8 cellular contexts compared by ENCODE assay signal in genomic region chr5:143398451-143399237, GRCh38. TPM values are rescaled to one million over a fixed set of nuclear protein-coding genes. Genes with fewer than 3 reads are reported as not detected.
DNase-seq lines count a peak whose midpoint lies in the region; ATAC-seq and TF ChIP-seq lines count a peak whose summit lies in the region.

No MANE protein-coding gene starts in this region.

- no peak overlapping the region for H2BK5ac ChIP-seq in mesenchymal stem cell (ENCODE audit: low read depth, low read length, poor library complexity, severe bottlenecking)

- TF ChIP-seq POLR2A in lower leg skin (IDR thresholded peaks at IDR 0.05), result no peak

- H2AK5ac ChIP-seq in mesenchymal stem cell (ENCODE audit: low read length, severe bottlenecking), result no peak overlapping the region

- peaks cover 7% of the 10 kb centered on the region for H3K79me1 ChIP-seq in mesenchymal stem cell (replicated peaks; ENCODE audit: low read length, poor library complexity, severe bottlenecking)

- H3K9me3 Mint-ChIP-seq in GM23338, result no peaks in the 10 kb centered on the region

- H4K8ac ChIP-seq in mesenchymal stem cell (ENCODE audit: low read length), result no peak overlapping the region

- peaks cover 22% of the 10 kb centered on the region for H3K4me1 ChIP-seq in ACC112 (ENCODE audit: control insufficient read depth, insufficient read depth, low read length, unreplicated experiment)
- peaks cover 72% of the 10 kb centered on the region for H3K4me1 ChIP-seq in GM23338 (ENCODE audit: insufficient read depth)
- peaks cover 4 to 28% of the 10 kb centered on the region in 2 donors for H3K4me1 ChIP-seq in ascending aorta
- H3K4me1 ChIP-seq in mesenchymal stem cell (ENCODE audit: control insufficient read depth, insufficient read depth, low read depth, low read length), result peaks cover 2% of the 10 kb centered on the region

- no peak overlapping the region for H2BK15ac ChIP-seq in mesenchymal stem cell (ENCODE audit: low read depth, poor library complexity, severe bottlenecking)

- peak overlapping the region; percentile 57 for H3K4me3 Mint-ChIP-seq in GM23338

- H3K9me3 ChIP-seq in ascending aorta, result no peaks in the 10 kb centered on the region
- no peaks in the 10 kb centered on the region for H3K9me3 ChIP-seq in mesenchymal stem cell (ENCODE audit: control insufficient read depth, low read length)

- H3K4ac ChIP-seq in mesenchymal stem cell (ENCODE audit: low read depth in 1 of 2, low read length in 2 of 2), result no peak overlapping the region

- H4K91ac ChIP-seq in mesenchymal stem cell (ENCODE audit: low read length), result no peak overlapping the region

- no peak overlapping the region for H2BK12ac ChIP-seq in mesenchymal stem cell (ENCODE audit: low read length in 2 of 2)

- H3K4me3 ChIP-seq in ACC112 (ENCODE audit: low read depth, low read length), result peak overlapping the region; percentile 89
- H3K4me3 ChIP-seq in GM23338, result no peak overlapping the region
- H3K4me3 ChIP-seq in ascending aorta, result peak overlapping the region; percentile 34 to 70
- peak overlapping the region in 1 of 2 experiments; percentile 89 for H3K4me3 ChIP-seq in mesenchymal stem cell (ENCODE audit: insufficient read depth in 1 of 2, low read depth in 1 of 2, low read length in 2 of 2)
- no peak overlapping the region for H3K4me3 ChIP-seq in lower leg skin (ENCODE audit: low read depth, poor library complexity, severe bottlenecking)

- intact Hi-C loops in ascending aorta (cut with DNase I) (no loop called here), lower leg skin (cut with DNase I; ENCODE audit: low total_unique reads) (no loop called here)

- no peak overlapping the region for H3K23ac ChIP-seq in mesenchymal stem cell (ENCODE audit: low read length in 2 of 2)

- H2BK120ac ChIP-seq in mesenchymal stem cell (ENCODE audit: low read depth, low read length), result no peak overlapping the region

- peak overlapping the region; percentile 81; the same call in 1 of the 2 replicates for H3K27ac Mint-ChIP-seq in GM23338

- H3K79me2 ChIP-seq in ACC112 (ENCODE audit: control insufficient read depth, insufficient read depth, low read length, unreplicated experiment) (peaks cover 99% of the 10 kb centered on the region), GM23338 (replicated peaks; ENCODE audit: insufficient read depth) (no peaks in the 10 kb centered on the region)

- no peak for ATAC-seq in GM23338

- peaks cover 8% of the 10 kb centered on the region; the same call in 2 of the 3 replicates for H3K36me3 Mint-ChIP-seq in GM23338 (ENCODE audit: low read depth)

- H3K27ac ChIP-seq in ACC112 (ENCODE audit: low read depth, low read length), result peak overlapping the region; percentile 88
- no peak overlapping the region for H3K27ac ChIP-seq in GM23338 (ENCODE audit: low read depth)
- no peak overlapping the region for H3K27ac ChIP-seq in ascending aorta
- no peak overlapping the region for H3K27ac ChIP-seq in mesenchymal stem cell (ENCODE audit: low read length, poor library complexity, severe bottlenecking)

- H3K4me2 ChIP-seq in GM23338, result peak overlapping the region; percentile 61
- H3K4me2 ChIP-seq in mesenchymal stem cell (ENCODE audit: low read length, poor library complexity, severe bottlenecking), result peak overlapping the region; percentile 39

- H3K9ac ChIP-seq in mesenchymal stem cell (ENCODE audit: low read length), result peak overlapping the region; percentile 95

- H2AFZ ChIP-seq in ACC112 (ENCODE audit: low read length, unreplicated experiment) (no peak overlapping the region), GM23338 (no peak overlapping the region), mesenchymal stem cell (ENCODE audit: low read depth, low read length) (no peak overlapping the region)

- no peaks in the 10 kb centered on the region for H4K20me1 ChIP-seq in GM23338 (replicated peaks; ENCODE audit: insufficient read depth)

- DNase-seq in GM23338 (ENCODE audit: low spot score) (no peak), ascending aorta (ENCODE audit: low spot score in 2 of 2) (no peak), mesenchymal stem cell (no peak), NCI-H510A treated with DMSO at 0.1 percent for 48 hours (lab: John Stamatoyannopoulos, UW) (no peak), NCI-H146 treated with DMSO at 0.1 percent for 48 hours (lab: John Stamatoyannopoulos, UW; ENCODE audit: unreplicated experiment) (no peak), NCI-H1436 (lab: John Stamatoyannopoulos, UW) (no peak), lower leg skin (ENCODE audit: low spot score in 2 of 2) (no peak)

- H3K14ac ChIP-seq in mesenchymal stem cell (ENCODE audit: low read length in 2 of 2), result no peak overlapping the region

- peaks cover 24% of the 10 kb centered on the region for H3K27me3 Mint-ChIP-seq in GM23338 (ENCODE audit: insufficient read depth, low read depth, poor library complexity)

- 81% methylated on average over 6 of the region's 8 CpGs for WGBS in mesenchymal stem cell
- WGBS in lower leg skin, 2 donors, result 24 to 31% methylated on average over 8 of the region's 8 CpGs

- H3K4me1 Mint-ChIP-seq in GM23338, result peaks cover 66% of the 10 kb centered on the region

- no peaks in the 10 kb centered on the region for H3F3A ChIP-seq in GM23338 (replicated peaks; ENCODE audit: low read depth)

- no peak overlapping the region for H3K18ac ChIP-seq in mesenchymal stem cell (ENCODE audit: low read depth in 1 of 2, low read length in 2 of 2)

- no peaks in the 10 kb centered on the region for H3K27me3 ChIP-seq in ACC112 (ENCODE audit: insufficient read depth, low read length)
- peaks cover 48% of the 10 kb centered on the region for H3K27me3 ChIP-seq in GM23338 (ENCODE audit: insufficient read depth)
- H3K27me3 ChIP-seq in ascending aorta, result no peaks in the 10 kb centered on the region
- H3K27me3 ChIP-seq in mesenchymal stem cell (ENCODE audit: control insufficient read depth in 1 of 2, insufficient read depth in 1 of 2, low read length in 2 of 2), result no peaks in the 10 kb centered on the region

- H3K36me3 ChIP-seq in ACC112 (ENCODE audit: insufficient read depth, low read length) (no peaks in the 10 kb centered on the region), GM23338 (ENCODE audit: insufficient read depth) (no peaks in the 10 kb centered on the region), ascending aorta (no peaks in the 10 kb centered on the region), mesenchymal stem cell (ENCODE audit: control insufficient read depth in 1 of 2, insufficient read depth in 2 of 2, low read depth in 1 of 2, low read length in 2 of 2) (peaks cover 0 to 18% of the 10 kb centered on the region in 2 experiments)

- no peaks in the 10 kb centered on the region for H3K9me2 ChIP-seq in GM23338 (ENCODE audit: insufficient read depth)

- no peak for TF ChIP-seq CTCF in GM23338 (conservative IDR thresholded peaks at IDR 0.05; ENCODE audit: low read depth in 2 of 2)
- TF ChIP-seq CTCF in ascending aorta (IDR thresholded peaks at IDR 0.05), result no peak
- TF ChIP-seq CTCF in lower leg skin (IDR thresholded peaks at IDR 0.05), result no peak

TF ChIP-seq in GM23338, 12 proteins besides CTCF, POLR2A, EP300 and RAD21 (continues in another document):
- TF ChIP-seq ZNF114 (CRISPR knock-in tag; IDR thresholded peaks at IDR 0.05) (no peak), REST (IDR thresholded peaks at IDR 0.05; ENCODE audit: unreplicated experiment) (no peak), ZNF331 (CRISPR knock-in tag; IDR thresholded peaks at IDR 0.05; ENCODE audit: low read depth) (no peak), EZH2phosphoT487 (IDR thresholded peaks at IDR 0.05; ENCODE audit: unreplicated experiment) (no peak), NANOG (IDR thresholded peaks at IDR 0.05; ENCODE audit: borderline replicate concordance) (no peak), STAT1 (IDR thresholded peaks at IDR 0.05; ENCODE audit: unreplicated experiment) (no peak), EZH2 (IDR thresholded peaks at IDR 0.05; ENCODE audit: low read depth, unreplicated experiment) (no peak)
- TF ChIP-seq, protein P1, sequence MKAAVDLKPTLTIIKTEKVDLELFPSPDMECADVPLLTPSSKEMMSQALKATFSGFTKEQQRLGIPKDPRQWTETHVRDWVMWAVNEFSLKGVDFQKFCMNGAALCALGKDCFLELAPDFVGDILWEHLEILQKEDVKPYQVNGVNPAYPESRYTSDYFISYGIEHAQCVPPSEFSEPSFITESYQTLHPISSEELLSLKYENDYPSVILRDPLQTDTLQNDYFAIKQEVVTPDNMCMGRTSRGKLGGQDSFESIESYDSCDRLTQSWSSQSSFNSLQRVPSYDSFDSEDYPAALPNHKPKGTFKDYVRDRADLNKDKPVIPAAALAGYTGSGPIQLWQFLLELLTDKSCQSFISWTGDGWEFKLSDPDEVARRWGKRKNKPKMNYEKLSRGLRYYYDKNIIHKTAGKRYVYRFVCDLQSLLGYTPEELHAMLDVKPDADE (IDR thresholded peaks at IDR 0.05), result no peak

RNA-seq across cellular contexts. Expression of gene NR3C1, which starts 4.8 kb away (rescaled TPM):
- 2.4 and 4.6 TPM in 2 replicates for total RNA-seq in GM23338 (2014; rRNA removed; shearing (Covaris generic))
- polyA plus RNA-seq in GM23338 (2016; fragmentation: Nextera tagmentation; extraction: Ambion mirVana), result 0.89 and 1.2 TPM in 2 replicates
- 18.4 TPM for total RNA-seq in ascending aorta
- polyA plus RNA-seq in mesenchymal stem cell (2013, experiment 1 of 2), result 24.7 TPM
- polyA plus RNA-seq in mesenchymal stem cell (2013, experiment 2 of 2), result 24.3 TPM
- total RNA-seq in lower leg skin, result 10 to 100 TPM; 40.4 to 55.0 (median 45.2) TPM

Comparison
In these comparisons a context has a peak if more than half of its experiments do, and no peak if none do; other contexts are left out.
1. H3K4me3 ChIP-seq: peak in ACC112 (single experiment) and ascending aorta (2 of 2); none in GM23338 (single experiment) and lower leg skin (single experiment).